22 cellular contexts compared by ENCODE assay signal in genomic region chrX:4238916-4239315, GRCh38.
A peak's percentile ranks its signal among the peaks of the same experiment; 100 is the strongest.
DNase-seq lines count a peak whose midpoint lies in the region; ATAC-seq, FAIRE-seq and TF ChIP-seq lines count a peak whose summit lies in the region.
"Had no signal": no experiment of that assay in that cellular context is flagged by ENCODE, and none has a peak within 500 bp of the region (broad histone marks: within the 10 kb centered on the region; RNA-seq: fewer than 3 reads in every experiment).

No MANE protein-coding gene starts in this region.

- CTCF ChIA-PET in HepG2 (lab: Yijun Ruan, JAX; ENCODE audit: low intra/inter-chr PET ratio, low total read pairs) (no interaction called here), HEK293T (lab: Yijun Ruan, JAX) (no interaction called here), OCI-LY7 (lab: Charles Lee; ENCODE audit: unreplicated experiment) (no interaction called here)

- DNase-seq in HepG2 (ENCODE audit: low spot score) (no peak), right lobe of liver (no peak), HEK293T (ENCODE audit: extremely low spot score) (no peak), OCI-LY7 (ENCODE audit: low spot score) (no peak), psoas muscle (no peak), COLO668 (lab: John Stamatoyannopoulos, UW; ENCODE audit: unreplicated experiment) (no peak)
- DNase-seq: AML-193; C1 segment of cervical spinal cord; Caco-2; Calu3; CD4-positive, alpha-beta memory T cell; CD4-positive, CD25-positive, alpha-beta regulatory T cell; CD8-positive, alpha-beta memory T cell; DMS79 treated with DMSO at 0.1 percent for 48 hours; EL; GDM1 had no signal

- H3K79me2 ChIP-seq in HepG2 (ENCODE audit: insufficient read depth, low read length) (no peaks in the 10 kb centered on the region), OCI-LY7 (ENCODE audit: insufficient read depth, low read depth, low read length) (no peaks in the 10 kb centered on the region)

- no peak for ATAC-seq in HepG2
- no peak for ATAC-seq in right lobe of liver
- ATAC-seq in psoas muscle: no peak
- ATAC-seq: A549, GM12878 had no signal

- TF ChIP-seq POLR2A in HepG2 (IDR thresholded peaks at IDR 0.05; ENCODE audit: insufficient read depth in 1 of 2, low read depth in 2 of 2, low read length in 2 of 2) (no peak), right lobe of liver (IDR thresholded peaks at IDR 0.05) (no peak)

- H3K4me2 ChIP-seq in HepG2 (ENCODE audit: low read depth, low read length) (no peak overlapping the region), OCI-LY7 (ENCODE audit: low read length) (no peak overlapping the region)
- H3K4me2 ChIP-seq: A549 had no signal

- peaks cover 19% of the 10 kb centered on the region for H3K9me3 ChIP-seq in HepG2 (ENCODE audit: low read length)
- no peaks in the 10 kb centered on the region for H3K9me3 ChIP-seq in right lobe of liver
- H3K9me3 ChIP-seq in OCI-LY7 (ENCODE audit: low read length): peaks cover 30% of the 10 kb centered on the region
- no peaks in the 10 kb centered on the region for H3K9me3 ChIP-seq in psoas muscle
- H3K9me3 ChIP-seq: A549, Caco-2 had no signal

- H3K27me3 ChIP-seq in HepG2 (ENCODE audit: control insufficient read depth in 1 of 2, insufficient read depth in 2 of 2, low read length in 2 of 2) (no peaks in the 10 kb centered on the region), right lobe of liver (no peaks in the 10 kb centered on the region), psoas muscle (ENCODE audit: insufficient read depth in 3 of 3, low read length in 2 of 3) (no peaks in the 10 kb centered on the region)

- H3K4me1 ChIP-seq in HepG2 (ENCODE audit: insufficient read depth, low read length) (no peaks in the 10 kb centered on the region), right lobe of liver (no peaks in the 10 kb centered on the region), OCI-LY7 (ENCODE audit: insufficient read depth, low read length, poor library complexity, severe bottlenecking) (peaks cover 27% of the 10 kb centered on the region), psoas muscle (no peaks in the 10 kb centered on the region)
- H3K4me1 ChIP-seq: A549, Caco-2 had no signal

- H4K20me1 ChIP-seq in HepG2 (ENCODE audit: insufficient read depth, low read length) (no peaks in the 10 kb centered on the region), OCI-LY7 (ENCODE audit: insufficient read depth, low read length) (no peaks in the 10 kb centered on the region)

- FAIRE-seq in HepG2 (lab: Jason Lieb, UNC): no peak
- FAIRE-seq: A549, D721Med, GM12878, GM12892, GM18507 had no signal

- no peak for TF ChIP-seq EP300 in HepG2 (IDR thresholded peaks at IDR 0.05; ENCODE audit: low read depth in 2 of 2, low read length in 2 of 2)
- TF ChIP-seq EP300 in HepG2 (CRISPR knock-in tag; IDR thresholded peaks at IDR 0.05; ENCODE audit: borderline replicate concordance): no peak

- H3K36me3 ChIP-seq in HepG2 (replicated peaks in 1 of 2; ENCODE audit: control insufficient read depth in 1 of 2, insufficient read depth in 2 of 2, low read length in 2 of 2) (no peaks in the 10 kb centered on the region), right lobe of liver (no peaks in the 10 kb centered on the region), OCI-LY7 (ENCODE audit: insufficient read depth, low read length) (no peaks in the 10 kb centered on the region; the same call in 1 of the 2 replicates), psoas muscle (ENCODE audit: insufficient read depth in 1 of 2, low read depth in 1 of 2) (no peaks in the 10 kb centered on the region)

- H3K9me2 ChIP-seq in OCI-LY7 (ENCODE audit: insufficient read depth, low read length): no peaks in the 10 kb centered on the region

- intact Hi-C loops in HepG2 (cut with micrococcal nuclease; ENCODE audit: unreplicated experiment): no loop called here
- intact Hi-C loops in right lobe of liver (cut with DNase I): no loop called here
- intact Hi-C loops in OCI-LY7 (cut with micrococcal nuclease; ENCODE audit: unreplicated experiment): no loop called here
- intact Hi-C loops in psoas muscle (cut with DNase I): no loop called here

- H2AFZ ChIP-seq in HepG2 (ENCODE audit: low read length) (no peak overlapping the region), OCI-LY7 (ENCODE audit: low read length) (peak overlapping the region; percentile 81)

- H3K4me3 ChIP-seq in HepG2 (replicated peaks in 1 of 3; ENCODE audit: insufficient read depth in 1 of 3, low read depth in 2 of 3, low read length in 3 of 3) (no peak overlapping the region), right lobe of liver (no peak overlapping the region), OCI-LY7 (ENCODE audit: low read depth, low read length, poor library complexity, severe bottlenecking) (no peak overlapping the region), psoas muscle (no peak overlapping the region)
- H3K4me3 ChIP-seq: A549, GM12878 had no signal

- in situ Hi-C loops in HepG2 (cut with HindIII; ENCODE audit: extremely low pct_ligation_motif_present, low pct_unique_long_range_greater_than_20kb): no loop called here

- POLR2A ChIA-PET in HepG2 (lab: Yijun Ruan, JAX): no interaction called here
- POLR2A ChIA-PET in HEK293T (lab: Yijun Ruan, JAX): no interaction called here
- POLR2A ChIA-PET in OCI-LY7 (lab: Charles Lee): no interaction called here

- no TSS peak for BruUV-seq in HepG2 (replicated peaks; lab: Mats Ljungman, UMichigan)
- no TSS peak for BruUV-seq in OCI-LY7 (replicated peaks; lab: Mats Ljungman, UMichigan)

- 26% methylated on average over 3 of the region's 3 CpGs for WGBS in HepG2 (ENCODE audit: low lambda C conversion rate)
- WGBS in right lobe of liver (ENCODE audit: insufficient coverage, low coverage, low lambda C conversion rate, missing lambda C conversion rate): 47% methylated on average over 3 of the region's 3 CpGs
- WGBS in psoas muscle, 3 donors: 73 to 82% (median 81%) methylated on average over 3 of the region's 3 CpGs

- TF ChIP-seq CTCF in HepG2 (CRISPR knock-in tag; IDR thresholded peaks at IDR 0.05): no peak
- no peak for TF ChIP-seq CTCF in right lobe of liver (IDR thresholded peaks at IDR 0.05)
- TF ChIP-seq CTCF in OCI-LY7 (conservative IDR thresholded peaks at IDR 0.05; ENCODE audit: low read length): no peak
- no peak for TF ChIP-seq CTCF in psoas muscle (IDR thresholded peaks at IDR 0.05)

- TF ChIP-seq RAD21 in HepG2 (CRISPR knock-in tag; IDR thresholded peaks at IDR 0.05): no peak

- H3K9ac ChIP-seq in HepG2 (ENCODE audit: insufficient read depth, low read depth, low read length): no peak overlapping the region

- H3K27ac ChIP-seq in HepG2 (ENCODE audit: extremely low read length, insufficient read depth, low read length) (no peak overlapping the region), right lobe of liver (no peak overlapping the region), OCI-LY7 (ENCODE audit: low read depth, low read length, poor library complexity, severe bottlenecking) (peak overlapping the region; percentile 99), psoas muscle (no peak overlapping the region)
- H3K27ac ChIP-seq: 22Rv1, A549 had no signal

TF ChIP-seq in HEK293T, 16 proteins besides CTCF, POLR2A, EP300 and RAD21:
- TF ChIP-seq ARNT (IDR thresholded peaks at IDR 0.05) (no peak), ELF4 (IDR thresholded peaks at IDR 0.05) (peak; percentile 55; the same call in 1 of the 2 replicates), LEF1 (IDR thresholded peaks at IDR 0.05; ENCODE audit: borderline replicate concordance) (no peak)
